23 cellular contexts compared by ENCODE assay signal in the genomic region with DNA sequence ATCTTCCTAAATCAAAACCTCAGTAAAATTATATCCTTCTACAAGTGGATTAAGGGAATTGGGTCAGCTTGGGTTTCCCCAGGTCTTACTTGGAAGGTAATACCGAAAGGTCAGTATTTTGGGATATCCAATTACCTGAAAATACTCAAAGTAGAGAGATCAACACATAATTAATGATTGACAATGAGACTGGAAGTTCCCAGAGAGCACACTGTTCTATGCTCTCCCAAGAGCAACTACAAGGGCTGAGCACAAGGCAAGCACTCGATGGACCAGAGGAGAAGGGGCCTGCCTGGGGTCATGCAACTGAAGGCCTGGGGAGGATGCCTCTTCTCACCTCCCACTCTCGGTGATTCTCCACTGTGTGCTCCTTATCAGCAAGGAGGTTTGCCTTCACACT.
A peak's percentile ranks its signal among the peaks of the same experiment; 100 is the strongest.
DNase-seq lines count a peak whose midpoint lies in the region; ATAC-seq, FAIRE-seq and TF ChIP-seq lines count a peak whose summit lies in the region.
"Had no signal": no experiment of that assay in that cellular context is flagged by ENCODE, and none has a peak within 500 bp of the region (broad histone marks: within the 10 kb centered on the region; RNA-seq: fewer than 3 reads in every experiment).

No MANE protein-coding gene starts in this region.

- TF ChIP-seq EP300 in HepG2 (IDR thresholded peaks at IDR 0.05; ENCODE audit: low read depth in 2 of 2, low read length in 2 of 2) = no peak
- TF ChIP-seq EP300 in HepG2 (CRISPR knock-in tag; IDR thresholded peaks at IDR 0.05; ENCODE audit: borderline replicate concordance) = no peak

- H3K9ac ChIP-seq in liver (ENCODE audit: low read depth in 1 of 2, low read length in 2 of 2) (no peak overlapping the region), HepG2 (ENCODE audit: insufficient read depth, low read depth, low read length) (no peak overlapping the region)
- H3K9ac ChIP-seq: BLaER1 treated with 17β-estradiol and CSF1 and Interleukin-3, amounts not matched to agents 10 nM and 100 nM had no signal

- peaks cover 9 to 26% (median 17%) of the 10 kb centered on the region in 4 donors for H3K4me1 ChIP-seq in liver (ENCODE audit: control insufficient read depth in 4 of 4, insufficient read depth in 4 of 4, low read length in 3 of 4)
- peaks cover 29% of the 10 kb centered on the region for H3K4me1 ChIP-seq in HepG2 (ENCODE audit: insufficient read depth, low read length)
- peaks cover 0 to 34% (median 4%) of the 10 kb centered on the region in 4 donors for H3K4me1 ChIP-seq in right lobe of liver

- in situ Hi-C loops in HepG2 (cut with HindIII; ENCODE audit: extremely low pct_ligation_motif_present, low pct_unique_long_range_greater_than_20kb) = no loop called here

- H3K9me3 ChIP-seq in liver (ENCODE audit: control insufficient read depth in 4 of 4, low read length in 3 of 4) (no peaks in the 10 kb centered on the region), HepG2 (ENCODE audit: low read length) (no peaks in the 10 kb centered on the region), right lobe of liver (no peaks in the 10 kb centered on the region)
- H3K9me3 ChIP-seq: A549; BLaER1 treated with 17β-estradiol and CSF1 and Interleukin-3, amounts not matched to agents 10 nM and 100 nM; Caco-2 had no signal

- 49% methylated on average over 3 of the region's 3 CpGs for WGBS in liver
- 84% methylated on average over 3 of the region's 3 CpGs for WGBS in HepG2 (ENCODE audit: low lambda C conversion rate)
- 47% methylated on average over 3 of the region's 3 CpGs for WGBS in right lobe of liver (ENCODE audit: insufficient coverage, low coverage, low lambda C conversion rate, missing lambda C conversion rate)

- H3K27me3 ChIP-seq in liver (ENCODE audit: control insufficient read depth in 4 of 4, insufficient read depth in 4 of 4, low read length in 3 of 4) (no peaks in the 10 kb centered on the region), HepG2 (ENCODE audit: control insufficient read depth in 1 of 2, insufficient read depth in 2 of 2, low read length in 2 of 2) (no peaks in the 10 kb centered on the region), right lobe of liver (no peaks in the 10 kb centered on the region)
- H3K27me3 ChIP-seq: BLaER1 treated with 17β-estradiol and CSF1 and Interleukin-3, amounts not matched to agents 10 nM and 100 nM had no signal

- BruUV-seq in HepG2 (replicated peaks; lab: Mats Ljungman, UMichigan) = no TSS peak

- no peaks in the 10 kb centered on the region for H3K79me2 ChIP-seq in HepG2 (ENCODE audit: insufficient read depth, low read length)

- TF ChIP-seq CTCF in liver (IDR thresholded peaks at IDR 0.05; ENCODE audit: low read depth, low read length, missing input control) (no peak), HepG2 (CRISPR knock-in tag; IDR thresholded peaks at IDR 0.05) (no peak), right lobe of liver (IDR thresholded peaks at IDR 0.05) (no peak)

- H3K27ac ChIP-seq in liver (ENCODE audit: low read depth in 1 of 2, low read length in 2 of 2) (peak overlapping the region in 1 of 2 donors; percentile 11), HepG2 (ENCODE audit: extremely low read length, insufficient read depth, low read length) (no peak overlapping the region), right lobe of liver (peak overlapping the region in 2 of 3 donors; percentile 32 to 34)
- H3K27ac ChIP-seq: 22Rv1; A549; BLaER1 treated with 17β-estradiol and CSF1 and Interleukin-3, amounts not matched to agents 10 nM and 100 nM; C4-2B had no signal

- intact Hi-C loops in HepG2 (cut with micrococcal nuclease; ENCODE audit: unreplicated experiment) (loop anchor here (5.0 kb wide), 1 partner anchor 450 kb away; no protein-coding TSS in a partner anchor), right lobe of liver (cut with DNase I) (no loop called here)

- TF ChIP-seq POLR2A in HepG2 (IDR thresholded peaks at IDR 0.05; ENCODE audit: insufficient read depth in 1 of 2, low read depth in 2 of 2, low read length in 2 of 2) (no peak), right lobe of liver (IDR thresholded peaks at IDR 0.05) (no peak)

- POLR2A ChIA-PET in HepG2 (lab: Yijun Ruan, JAX) = no interaction called here

- peak; percentile 34 for DNase-seq in NCI-H82 (lab: John Stamatoyannopoulos, UW)
- no peak for DNase-seq in NCI-H82 treated with DMSO at 0.1 percent for 48 hours (lab: John Stamatoyannopoulos, UW; ENCODE audit: unreplicated experiment)
- DNase-seq in HepG2 (ENCODE audit: low spot score) = no peak
- no peak for DNase-seq in right lobe of liver
- peak; percentile 24 for DNase-seq in renal cortical epithelial cell (ENCODE audit: low read depth)
- DNase-seq in NCI-H1436 (lab: John Stamatoyannopoulos, UW) = no peak
- DNase-seq in HPDE6-E6E7 (ENCODE audit: extremely low spot score) = no peak
- DNase-seq: AML-193; Caco-2; Calu3; CD4-positive, alpha-beta T cell; CD8-positive, alpha-beta T cell; DMS79 treated with DMSO at 0.1 percent for 48 hours; GF-D8 had no signal

- H2AFZ ChIP-seq in HepG2 (ENCODE audit: low read length) = no peak overlapping the region

- H3K36me3 ChIP-seq in liver (ENCODE audit: control insufficient read depth in 4 of 4, insufficient read depth in 3 of 4, low read depth in 1 of 4, low read length in 3 of 4) (no peaks in the 10 kb centered on the region), HepG2 (replicated peaks in 1 of 2; ENCODE audit: control insufficient read depth in 1 of 2, insufficient read depth in 2 of 2, low read length in 2 of 2) (peaks cover 3 to 18% of the 10 kb centered on the region in 2 experiments; a peak in 4 of 5 replicates), right lobe of liver (no peaks in the 10 kb centered on the region)
- H3K36me3 ChIP-seq: BLaER1 treated with 17β-estradiol and CSF1 and Interleukin-3, amounts not matched to agents 10 nM and 100 nM had no signal

- CTCF ChIA-PET in HepG2 (lab: Yijun Ruan, JAX; ENCODE audit: low intra/inter-chr PET ratio, low total read pairs) = no interaction called here

- no peak for ATAC-seq in HepG2
- peak; percentile 80 to 88 (median 84) for ATAC-seq in right lobe of liver
- ATAC-seq: A549; CD8-positive, alpha-beta T cell had no signal

- no peaks in the 10 kb centered on the region for H4K20me1 ChIP-seq in HepG2 (ENCODE audit: insufficient read depth, low read length)
- H4K20me1 ChIP-seq: BLaER1 treated with 17β-estradiol and CSF1 and Interleukin-3, amounts not matched to agents 10 nM and 100 nM had no signal

- H3K4me3 ChIP-seq in liver (ENCODE audit: low read depth in 1 of 3, low read length in 3 of 3) = no peak overlapping the region
- no peak overlapping the region for H3K4me3 ChIP-seq in HepG2 (replicated peaks in 1 of 3; ENCODE audit: insufficient read depth in 1 of 3, low read depth in 2 of 3, low read length in 3 of 3)
- no peak overlapping the region for H3K4me3 ChIP-seq in right lobe of liver
- H3K4me3 ChIP-seq: A549; BLaER1 treated with 17β-estradiol and CSF1 and Interleukin-3, amounts not matched to agents 10 nM and 100 nM had no signal

- FAIRE-seq in HepG2 (lab: Jason Lieb, UNC) = no peak
- FAIRE-seq: A549, D721Med, G401.6, GM12891, GM19239 had no signal

- TF ChIP-seq RAD21 in liver (IDR thresholded peaks at IDR 0.05) (peak in 1 of 2 donors; percentile 22), HepG2 (CRISPR knock-in tag; IDR thresholded peaks at IDR 0.05) (no peak)

- no peak overlapping the region for H3K4me2 ChIP-seq in HepG2 (ENCODE audit: low read depth, low read length)
- H3K4me2 ChIP-seq: A549; BLaER1 treated with 17β-estradiol and CSF1 and Interleukin-3, amounts not matched to agents 10 nM and 100 nM had no signal

TF ChIP-seq in liver, 16 proteins besides CTCF, POLR2A, EP300 and RAD21:
- TF ChIP-seq, protein P1, sequence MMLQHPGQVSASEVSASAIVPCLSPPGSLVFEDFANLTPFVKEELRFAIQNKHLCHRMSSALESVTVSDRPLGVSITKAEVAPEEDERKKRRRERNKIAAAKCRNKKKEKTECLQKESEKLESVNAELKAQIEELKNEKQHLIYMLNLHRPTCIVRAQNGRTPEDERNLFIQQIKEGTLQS (IDR thresholded peaks at IDR 0.05) = no peak
- TF ChIP-seq HNF4A (conservative IDR thresholded peaks at IDR 0.05) = peak; percentile 41 to 46
- no peak for TF ChIP-seq GABPA (IDR thresholded peaks at IDR 0.05 in 1 of 2, conservative IDR thresholded peaks at IDR 0.05 in 1 of 2)
- no peak for TF ChIP-seq YY1 (IDR thresholded peaks at IDR 0.05)
- TF ChIP-seq RXRA (IDR thresholded peaks at IDR 0.05) = peak; percentile 32 to 49
- TF ChIP-seq SP1 (IDR thresholded peaks at IDR 0.05) = peak; percentile 49
- TF ChIP-seq JUND (IDR thresholded peaks at IDR 0.05) = no peak

TF ChIP-seq in HepG2, 621 proteins besides CTCF, POLR2A, EP300 and RAD21 (continues in another document):
- TF ChIP-seq, protein P2, sequence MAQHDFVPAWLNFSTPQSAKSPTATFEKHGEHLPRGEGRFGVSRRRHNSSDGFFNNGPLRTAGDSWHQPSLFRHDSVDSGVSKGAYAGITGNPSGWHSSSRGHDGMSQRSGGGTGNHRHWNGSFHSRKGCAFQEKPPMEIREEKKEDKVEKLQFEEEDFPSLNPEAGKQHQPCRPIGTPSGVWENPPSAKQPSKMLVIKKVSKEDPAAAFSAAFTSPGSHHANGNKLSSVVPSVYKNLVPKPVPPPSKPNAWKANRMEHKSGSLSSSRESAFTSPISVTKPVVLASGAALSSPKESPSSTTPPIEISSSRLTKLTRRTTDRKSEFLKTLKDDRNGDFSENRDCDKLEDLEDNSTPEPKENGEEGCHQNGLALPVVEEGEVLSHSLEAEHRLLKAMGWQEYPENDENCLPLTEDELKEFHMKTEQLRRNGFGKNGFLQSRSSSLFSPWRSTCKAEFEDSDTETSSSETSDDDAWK (CRISPR knock-in tag; IDR thresholded peaks at IDR 0.05) = no peak

Comparison
In these comparisons a context has a peak if more than half of its experiments do, and no peak if none do; other contexts are left out.
1. DNase-seq: peak in NCI-H82 (single experiment) and renal cortical epithelial cell (single experiment); none in NCI-H82 treated with DMSO at 0.1 percent for 48 hours (single experiment), HepG2 (single experiment), right lobe of liver (0 of 3), NCI-H1436 (single experiment) and HPDE6-E6E7 (single experiment).